15 cellular contexts compared by ENCODE assay signal in genomic region chr5:103410174-103410573, GRCh38.
DNase-seq lines count a peak whose midpoint lies in the region; ATAC-seq, FAIRE-seq and TF ChIP-seq lines count a peak whose summit lies in the region.
"Had no signal": no experiment of that assay in that cellular context is flagged by ENCODE, and none has a peak within 500 bp of the region (broad histone marks: within the 10 kb centered on the region; RNA-seq: fewer than 3 reads in every experiment).

No MANE protein-coding gene starts in this region.

- TF ChIP-seq POLR2A in GM12891 (IDR thresholded peaks at IDR 0.05; ENCODE audit: low read depth, low read length) = no peak

- no peak overlapping the region for H3K4me3 ChIP-seq in heart right ventricle
- H3K4me3 ChIP-seq: esophagus muscularis mucosa had no signal

- WGBS in heart right ventricle, 2 donors = 75 to 81% methylated on average over 2 of the region's 2 CpGs

- intact Hi-C loops in heart right ventricle (cut with DNase I) = no loop called here

- no peak overlapping the region for H3K27ac ChIP-seq in heart right ventricle
- H3K27ac ChIP-seq: esophagus muscularis mucosa, RWPE1 had no signal

- no peaks in the 10 kb centered on the region for H3K4me1 ChIP-seq in heart right ventricle
- H3K4me1 ChIP-seq: esophagus muscularis mucosa had no signal

- no peak for FAIRE-seq in GM12891 (lab: Jason Lieb, UNC)

- POLR2A ChIA-PET in GM10248 (lab: Yijun Ruan, JAX) = no interaction called here

- no peaks in the 10 kb centered on the region for H3K27me3 ChIP-seq in heart right ventricle
- H3K27me3 ChIP-seq: esophagus muscularis mucosa had no signal

- peak; percentile 97 for ATAC-seq in GM19395 (IDR thresholded peaks at IDR 0.05; ENCODE audit: unreplicated experiment)
- peak; percentile 92 for ATAC-seq in HG02623 (IDR thresholded peaks at IDR 0.05; ENCODE audit: unreplicated experiment)
- peak; percentile 94 for ATAC-seq in HG03280 (IDR thresholded peaks at IDR 0.05; ENCODE audit: unreplicated experiment)
- ATAC-seq in heart right ventricle = no peak
- ATAC-seq: activated CD8-positive, alpha-beta T cell treated with anti-CD3 and anti-CD28 coated beads for 36 hours; activated naive CD4-positive, alpha-beta T cell treated with anti-CD3 and anti-CD28 coated beads, Interleukin-2, amount 50 U/mL, for 72 hours had no signal

- CTCF ChIA-PET in GM10248 (lab: Yijun Ruan, JAX) = interaction anchor here (0.6 to 1.5 kb wide), 4 partner anchors 11 to 186 kb away, joined by 3 to 5 read pairs (median 4); no protein-coding TSS in a partner anchor

- DNase-seq in GM12891 (ENCODE audit: insufficient read length, low spot score) = no peak
- no peak for DNase-seq in C1 segment of cervical spinal cord (lab: John Stamatoyannopoulos, UW)
- no peak for DNase-seq in NCI-H1105 (lab: John Stamatoyannopoulos, UW)
- DNase-seq in GM10248 (ENCODE audit: extremely low spot score) = no peak
- no peak for DNase-seq in heart right ventricle
- DNase-seq: activated CD8-positive, alpha-beta T cell treated with anti-CD3 and anti-CD28 coated beads for 36 hours; Caco-2; NCI-H226; stimulated activated CD4-positive, alpha-beta T cell treated with anti-CD3 and anti-CD28 coated beads, Interleukin-4, amount 100 ng/mL, for 4 hours had no signal

- H3K36me3 ChIP-seq in heart right ventricle = no peaks in the 10 kb centered on the region
- H3K36me3 ChIP-seq: esophagus muscularis mucosa had no signal

- no peaks in the 10 kb centered on the region for H3K9me3 ChIP-seq in heart right ventricle
- H3K9me3 ChIP-seq: Caco-2, esophagus muscularis mucosa had no signal

- TF ChIP-seq CTCF in GM10248 (IDR thresholded peaks at IDR 0.05; ENCODE audit: control extremely low read depth, extremely low read depth, low read depth, missing control alignments) (no peak), heart right ventricle (IDR thresholded peaks at IDR 0.05) (no peak)

TF ChIP-seq in GM12891, 5 proteins besides CTCF, POLR2A, EP300 and RAD21:
- no peak for TF ChIP-seq TAF1 (IDR thresholded peaks at IDR 0.05; ENCODE audit: low read depth, low read length)
- 0 out of 2 replicates have a peak, but pooled peaks have one; percentile 36 for TF ChIP-seq POU2F2 (IDR thresholded peaks at IDR 0.05; ENCODE audit: low read depth, low read length)
- TF ChIP-seq SPI1 (IDR thresholded peaks at IDR 0.05; ENCODE audit: low read depth, low read length) = no peak

Comparison
In these comparisons a context has a peak if more than half of its experiments do, and no peak if none do; other contexts are left out.
1. ATAC-seq: peak in GM19395 (single experiment), HG02623 (single experiment) and HG03280 (single experiment); none in heart right ventricle (0 of 8).